17 cellular contexts compared by ENCODE assay signal in the genomic region with DNA sequence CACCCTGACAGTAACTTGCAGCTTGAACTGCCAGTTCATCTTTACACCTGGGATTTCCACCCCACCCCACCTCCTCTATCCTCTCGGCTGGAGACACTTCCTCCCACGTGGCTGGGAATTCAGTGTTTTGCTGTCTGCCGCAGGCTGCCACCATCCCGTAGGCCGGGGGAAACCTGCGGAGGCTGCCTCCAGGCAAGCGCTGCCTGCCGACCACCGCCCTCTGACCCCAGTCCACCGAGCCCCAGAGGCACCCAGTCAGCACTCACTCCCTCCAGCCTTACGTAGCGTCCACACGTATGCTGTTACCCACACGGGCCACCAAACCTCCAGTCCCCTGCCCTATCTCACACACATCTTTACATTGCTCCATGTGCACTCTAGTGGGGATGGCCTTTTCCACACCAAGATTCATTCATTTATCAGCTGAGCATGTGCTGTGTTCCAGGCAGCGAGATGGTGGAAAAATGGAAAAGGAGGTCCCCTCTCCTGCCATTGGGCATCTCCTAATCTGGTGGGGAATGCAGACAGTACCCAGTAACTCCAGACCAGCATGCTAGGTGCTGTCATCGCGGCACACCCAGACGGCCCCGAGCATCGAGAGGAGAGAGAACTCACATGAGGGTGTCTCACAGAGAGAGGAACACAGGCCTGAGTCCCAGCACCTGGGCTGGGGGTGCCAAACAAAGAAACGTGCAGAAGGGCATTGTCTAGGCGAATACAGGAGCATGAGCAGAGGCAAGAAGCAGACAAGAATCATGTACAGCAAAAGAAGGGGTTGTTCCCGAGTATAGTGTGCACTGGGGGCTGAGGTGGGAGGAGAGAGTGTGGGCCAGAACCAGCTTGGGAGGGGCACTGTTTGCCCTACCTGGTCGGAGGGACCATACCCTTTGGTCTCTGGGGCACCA.
A peak's percentile ranks its signal among the peaks of the same experiment; 100 is the strongest.
DNase-seq lines count a peak whose midpoint lies in the region; ATAC-seq, FAIRE-seq and TF ChIP-seq lines count a peak whose summit lies in the region.
"Had no signal": no experiment of that assay in that cellular context is flagged by ENCODE, and none has a peak within 500 bp of the region (broad histone marks: within the 10 kb centered on the region; RNA-seq: fewer than 3 reads in every experiment).

No MANE protein-coding gene starts in this region.

- H3K4me2 ChIP-seq in SU-DHL-6 (ENCODE audit: low read depth, low read length, poor library complexity, severe bottlenecking) = peak overlapping the region; percentile 28
- H3K4me2 ChIP-seq in HepG2 (ENCODE audit: low read depth, low read length) = no peak overlapping the region

- FAIRE-seq in HepG2 (lab: Jason Lieb, UNC) = no peak
- FAIRE-seq: endothelial cell of umbilical vein had no signal

- TF ChIP-seq RAD21 in HepG2 (CRISPR knock-in tag; IDR thresholded peaks at IDR 0.05) = no peak

- H3K4me1 Mint-ChIP-seq in stimulated activated naive B cell treated with anti-CD40 and anti-IgM and Interleukin-4, amounts not matched to agents 10 μg/mL and 1 μg/mL and 100 μg/mL, for 72 hours = peaks cover 71 to 100% of the 10 kb centered on the region in 2 donors

- 90 to 94% (median 91%) methylated on average over 24 of the region's 24 CpGs for WGBS in heart left ventricle, 4 donors
- WGBS in HepG2 (ENCODE audit: low lambda C conversion rate) = 95% methylated on average over 24 of the region's 24 CpGs

- BruUV-seq in HepG2 (replicated peaks; lab: Mats Ljungman, UMichigan) = no TSS peak

- no peaks in the 10 kb centered on the region for H3K27me3 Mint-ChIP-seq in stimulated activated naive B cell treated with anti-CD40 and anti-IgM and Interleukin-4, amounts not matched to agents 10 μg/mL and 1 μg/mL and 100 μg/mL, for 72 hours
- H3K27me3 Mint-ChIP-seq: naive thymus-derived CD8-positive, alpha-beta T cell had no signal

- H3K27me3 ChIP-seq in heart left ventricle (no peaks in the 10 kb centered on the region), SU-DHL-6 (ENCODE audit: low read length) (no peaks in the 10 kb centered on the region), HepG2 (ENCODE audit: control insufficient read depth in 1 of 2, insufficient read depth in 2 of 2, low read length in 2 of 2) (no peaks in the 10 kb centered on the region)
- H3K27me3 ChIP-seq: suprapubic skin had no signal

- POLR2A ChIA-PET in HepG2 (lab: Yijun Ruan, JAX) = no interaction called here

- TF ChIP-seq EP300 in HepG2 (IDR thresholded peaks at IDR 0.05; ENCODE audit: low read depth in 2 of 2, low read length in 2 of 2) (no peak), HepG2 (CRISPR knock-in tag; IDR thresholded peaks at IDR 0.05; ENCODE audit: borderline replicate concordance) (no peak)

- in situ Hi-C loops in HepG2 (cut with HindIII; ENCODE audit: extremely low pct_ligation_motif_present, low pct_unique_long_range_greater_than_20kb) = loop anchor here (5.0 kb wide), 2 partner anchors 83 to 113 kb away; no protein-coding TSS in a partner anchor

- H4K20me1 ChIP-seq in SU-DHL-6 (ENCODE audit: low read depth, low read length) = no peaks in the 10 kb centered on the region
- H4K20me1 ChIP-seq in HepG2 (ENCODE audit: insufficient read depth, low read length) = no peaks in the 10 kb centered on the region

- H3K27ac ChIP-seq in heart left ventricle = peak overlapping the region in 8 of 12 donors; percentile 81 to 99 (median 93)
- H3K27ac ChIP-seq in SU-DHL-6 (ENCODE audit: low read depth, low read length) = no peak overlapping the region
- H3K27ac ChIP-seq in HepG2 (ENCODE audit: extremely low read length, insufficient read depth, low read length) = no peak overlapping the region
- H3K27ac ChIP-seq: suprapubic skin had no signal

- H3K79me2 ChIP-seq in SU-DHL-6 (ENCODE audit: insufficient read depth, low read length) (no peaks in the 10 kb centered on the region), HepG2 (ENCODE audit: insufficient read depth, low read length) (no peaks in the 10 kb centered on the region)

- no peak overlapping the region for H3K4me3 ChIP-seq in heart left ventricle
- H3K4me3 ChIP-seq in SU-DHL-6 (ENCODE audit: insufficient read depth, low read length, poor library complexity, severe bottlenecking) = no peak overlapping the region
- H3K4me3 ChIP-seq in HepG2 (replicated peaks in 1 of 3; ENCODE audit: insufficient read depth in 1 of 3, low read depth in 2 of 3, low read length in 3 of 3) = no peak overlapping the region
- H3K4me3 ChIP-seq: suprapubic skin had no signal

- intact Hi-C loops in heart left ventricle (cut with DNase I) (loop anchor here in 6 of 10 donors (5.0 to 10.0 kb wide), 7 partner anchors 38 to 163 kb away; no protein-coding TSS in a partner anchor), left cardiac atrium (cut with DNase I) (loop anchor here in 1 of 2 donors (5.0 kb wide), 1 partner anchor 43 kb away; no protein-coding TSS in a partner anchor), HepG2 (cut with micrococcal nuclease; ENCODE audit: unreplicated experiment) (loop anchor here (5.0 to 10.0 kb wide), 2 partner anchors 109 to 163 kb away; no protein-coding TSS in a partner anchor), left colon (cut with DNase I, micrococcal nuclease) (no loop called here)

- H3K36me3 Mint-ChIP-seq in stimulated activated naive B cell treated with anti-CD40 and anti-IgM and Interleukin-4, amounts not matched to agents 10 μg/mL and 1 μg/mL and 100 μg/mL, for 72 hours = peaks cover 0 to 5% of the 10 kb centered on the region in 2 donors
- H3K36me3 Mint-ChIP-seq: naive thymus-derived CD8-positive, alpha-beta T cell had no signal

- TF ChIP-seq CTCF in heart left ventricle (IDR thresholded peaks at IDR 0.05) (no peak), SU-DHL-6 (IDR thresholded peaks at IDR 0.05; ENCODE audit: insufficient read depth, low read length, poor library complexity, severe bottlenecking) (no peak), HepG2 (CRISPR knock-in tag; IDR thresholded peaks at IDR 0.05) (no peak)

- H3K9ac ChIP-seq in SU-DHL-6 (ENCODE audit: low read length) = no peak overlapping the region
- no peak overlapping the region for H3K9ac ChIP-seq in HepG2 (ENCODE audit: insufficient read depth, low read depth, low read length)

- H3K36me3 ChIP-seq in heart left ventricle (peaks cover 0 to 3% (median 0%) of the 10 kb centered on the region in 9 donors), SU-DHL-6 (ENCODE audit: low read length) (no peaks in the 10 kb centered on the region), HepG2 (replicated peaks in 1 of 2; ENCODE audit: control insufficient read depth in 1 of 2, insufficient read depth in 2 of 2, low read length in 2 of 2) (peaks cover 0 to 33% of the 10 kb centered on the region in 2 experiments; a peak in 3 of 5 replicates)
- H3K36me3 ChIP-seq: suprapubic skin had no signal

- H3K9me2 ChIP-seq in SU-DHL-6 (replicated peaks; ENCODE audit: insufficient read depth, low read length) = no peaks in the 10 kb centered on the region

- TF ChIP-seq POLR2A in heart left ventricle (IDR thresholded peaks at IDR 0.05) = no peak
- TF ChIP-seq POLR2A in HepG2 (IDR thresholded peaks at IDR 0.05; ENCODE audit: insufficient read depth in 1 of 2, low read depth in 2 of 2, low read length in 2 of 2) = no peak

- no peak for ATAC-seq in heart left ventricle
- ATAC-seq in left cardiac atrium = no peak
- no peak for ATAC-seq in HepG2
- ATAC-seq in stimulated activated naive B cell treated with anti-CD40 and anti-IgM and Interleukin-4, amounts not matched to agents 10 μg/mL and 1 μg/mL and 100 μg/mL, for 72 hours (replicated peaks) = no peak
- ATAC-seq in left colon = no peak
- ATAC-seq in GM21825 (IDR thresholded peaks at IDR 0.05; ENCODE audit: unreplicated experiment) = no peak
- ATAC-seq: naive thymus-derived CD8-positive, alpha-beta T cell had no signal

- CTCF ChIA-PET in HepG2 (lab: Yijun Ruan, JAX; ENCODE audit: low intra/inter-chr PET ratio, low total read pairs) = no interaction called here

- H3K9me3 Mint-ChIP-seq in stimulated activated naive B cell treated with anti-CD40 and anti-IgM and Interleukin-4, amounts not matched to agents 10 μg/mL and 1 μg/mL and 100 μg/mL, for 72 hours = no peaks in the 10 kb centered on the region
- H3K9me3 Mint-ChIP-seq: naive thymus-derived CD8-positive, alpha-beta T cell had no signal

- H3K27ac Mint-ChIP-seq in stimulated activated naive B cell treated with anti-CD40 and anti-IgM and Interleukin-4, amounts not matched to agents 10 μg/mL and 1 μg/mL and 100 μg/mL, for 72 hours = peak overlapping the region; percentile 37

- H3K4me1 ChIP-seq in heart left ventricle (peaks cover 18 to 95% (median 62%) of the 10 kb centered on the region in 12 donors), HepG2 (ENCODE audit: insufficient read depth, low read length) (peaks cover 38% of the 10 kb centered on the region)

- H2AFZ ChIP-seq in SU-DHL-6 (ENCODE audit: low read depth, low read length, severe bottlenecking) = no peak overlapping the region
- no peak overlapping the region for H2AFZ ChIP-seq in HepG2 (ENCODE audit: low read length)

- DNase-seq in heart left ventricle = peak in 1 of 5 donors; percentile 13
- no peak for DNase-seq in left cardiac atrium
- DNase-seq in HepG2 (ENCODE audit: low spot score) = no peak
- no peak for DNase-seq in stimulated activated naive B cell treated with anti-CD40 and anti-IgM and Interleukin-4, amounts not matched to agents 10 μg/mL and 1 μg/mL and 100 μg/mL, for 72 hours
- DNase-seq in left colon = no peak
- DNase-seq in activated CD4-positive, alpha-beta T cell treated with anti-CD3 and anti-CD28 coated beads, Interleukin-2, amount 50 U/mL, for 4 hours = no peak
- DNase-seq: activated T-cell treated with anti-CD3 and anti-CD28 coated beads, Interleukin-2, amount 50 U/mL, for 48 hours; foreskin fibroblast; GDM1; naive thymus-derived CD8-positive, alpha-beta T cell; NCI-H1694 treated with DMSO at 0.1 percent for 48 hours; NCI-H226; retina had no signal

- H3F3A ChIP-seq in SU-DHL-6 (ENCODE audit: insufficient read depth) = no peaks in the 10 kb centered on the region

- H3K9me3 ChIP-seq in heart left ventricle (no peaks in the 10 kb centered on the region), SU-DHL-6 (ENCODE audit: insufficient read depth, low read length) (no peaks in the 10 kb centered on the region), HepG2 (ENCODE audit: low read length) (no peaks in the 10 kb centered on the region)
- H3K9me3 ChIP-seq: suprapubic skin had no signal

- peak overlapping the region; percentile 39 to 53 for H3K4me3 Mint-ChIP-seq in stimulated activated naive B cell treated with anti-CD40 and anti-IgM and Interleukin-4, amounts not matched to agents 10 μg/mL and 1 μg/mL and 100 μg/mL, for 72 hours

TF ChIP-seq in HepG2, 621 proteins besides CTCF, POLR2A, EP300 and RAD21:
- TF ChIP-seq ZNF564 (CRISPR knock-in tag; IDR thresholded peaks at IDR 0.05) (no peak), BRD4 (CRISPR knock-in tag; IDR thresholded peaks at IDR 0.05) (0 out of 2 replicates have a peak, but pooled peaks have one; percentile 25)

Comparison
In these comparisons a context has a peak if more than half of its experiments do, and no peak if none do; other contexts are left out.
1. H3K27ac ChIP-seq: peak in heart left ventricle (8 of 12); none in SU-DHL-6 (single experiment) and HepG2 (single experiment).
2. intact Hi-C loops: an anchor here in heart left ventricle (5.0 to 10.0 kb wide) and HepG2 (5.0 to 10.0 kb wide); none called in left colon.